ENCODE assay signal across 18 cellular contexts in genomic region chr17:57684711-57685498, GRCh38.
"Had no signal": no experiment of that assay in that cellular context is flagged by ENCODE, and none has a peak within 500 bp of the region (broad histone marks: within the 10 kb centered on the region; RNA-seq: fewer than 3 reads in every experiment).

No MANE protein-coding gene starts in this region.

- H3K27me3 Mint-ChIP-seq: activated naive CD8-positive, alpha-beta T cell had no signal

- H3K4me3 Mint-ChIP-seq: activated CD4-positive, alpha-beta T cell treated with anti-CD3 and anti-CD28 coated beads, Interleukin-2, amount 10 ng/mL, durations not matched to agents 7 days and 5 days; activated naive CD8-positive, alpha-beta T cell; naive thymus-derived CD4-positive, alpha-beta T cell; T-helper 1 cell treated with Interleukin-12 subunit alpha and Interleukin-12 subunit beta and Interleukin-4 antibody, amounts not matched to agents 30 μg/mL and 1 μg/mL, for 36 hours had no signal

- H3K27ac ChIP-seq: breast epithelium, dorsolateral prefrontal cortex, foreskin keratinocyte, psoas muscle, sigmoid colon, testis, vagina had no signal

- H3K9me3 Mint-ChIP-seq: activated CD4-positive, alpha-beta T cell treated with anti-CD3 and anti-CD28 coated beads, Interleukin-2, amount 10 ng/mL, durations not matched to agents 7 days and 5 days; naive thymus-derived CD4-positive, alpha-beta T cell; T-helper 1 cell treated with Interleukin-12 subunit alpha and Interleukin-12 subunit beta and Interleukin-4 antibody, amounts not matched to agents 30 μg/mL and 1 μg/mL, for 36 hours had no signal

- H3K36me3 ChIP-seq: breast epithelium, sigmoid colon, vagina had no signal

- H3K4me1 Mint-ChIP-seq: activated CD4-positive, alpha-beta T cell treated with anti-CD3 and anti-CD28 coated beads, Interleukin-2, amount 10 ng/mL, durations not matched to agents 7 days and 5 days; naive thymus-derived CD4-positive, alpha-beta T cell had no signal

- H3K4me1 ChIP-seq: breast epithelium, foreskin keratinocyte, psoas muscle, sigmoid colon, testis, vagina had no signal

- ATAC-seq: foreskin keratinocyte; left colon; naive thymus-derived CD4-positive, alpha-beta T cell had no signal

- H3K36me3 Mint-ChIP-seq: activated naive CD8-positive, alpha-beta T cell had no signal

- H3K27me3 ChIP-seq: breast epithelium, dorsolateral prefrontal cortex, foreskin keratinocyte, sigmoid colon, testis, vagina had no signal

- H3K4me3 ChIP-seq: breast epithelium, dorsolateral prefrontal cortex, psoas muscle, sigmoid colon, testis, vagina had no signal

- H3K9me3 ChIP-seq: breast epithelium, psoas muscle, sigmoid colon, testis, vagina had no signal

- H3K27ac Mint-ChIP-seq: activated CD4-positive, alpha-beta T cell treated with anti-CD3 and anti-CD28 coated beads, Interleukin-2, amount 10 ng/mL, durations not matched to agents 7 days and 5 days; activated naive CD8-positive, alpha-beta T cell; T-helper 1 cell treated with Interleukin-12 subunit alpha and Interleukin-12 subunit beta and Interleukin-4 antibody, amounts not matched to agents 30 μg/mL and 1 μg/mL, for 36 hours had no signal

- DNase-seq: activated CD4-positive, alpha-beta T cell treated with anti-CD3 and anti-CD28 coated beads, Interleukin-2, amount 10 ng/mL, durations not matched to agents 7 days and 5 days; activated CD4-positive, CD25-positive, alpha-beta regulatory T cell; activated gamma-delta T cell; anterior cingulate cortex; dorsolateral prefrontal cortex; left colon; nucleus accumbens; psoas muscle; sigmoid colon; stimulated activated CD4-positive, alpha-beta T cell treated with anti-CD3 and anti-CD28 coated beads, Interleukin-2, amount 100 ng/mL, for 24 hours; stimulated activated naive CD4-positive, alpha-beta T cell treated with Interleukin-2 at 50 U/mL for 16 hours; testis had no signal
